Comparison of ENCODE assay signal across 1 cellular context in genomic region chr20:49785851-49786174, GRCh38.
TF ChIP-seq lines count a peak whose summit lies in the region.

No MANE protein-coding gene starts in this region.

TF ChIP-seq in GM12878, 131 proteins besides CTCF, POLR2A, EP300 and RAD21 (continued from another document and continues in another):
- TF ChIP-seq E2F4 (IDR thresholded peaks at IDR 0.05; ENCODE audit: low read depth, low read length), result no peak
- peak; percentile 73 to 75; a peak in 3 of 4 replicates for TF ChIP-seq BHLHE40 (IDR thresholded peaks at IDR 0.05; ENCODE audit: borderline replicate concordance in 1 of 2, low read depth in 2 of 2, low read length in 1 of 2)
- peak; percentile 74 for TF ChIP-seq DPF2 (IDR thresholded peaks at IDR 0.05)
- TF ChIP-seq PBX3 (IDR thresholded peaks at IDR 0.05; ENCODE audit: insufficient replicate concordance, low read depth, low read length), result no peak
- TF ChIP-seq ATF7 (IDR thresholded peaks at IDR 0.05; ENCODE audit: low read depth), result peak; percentile 56; the same call in 1 of the 2 replicates
- TF ChIP-seq MYB (IDR thresholded peaks at IDR 0.05; ENCODE audit: borderline replicate concordance, low read depth, low read length), result no peak
- TF ChIP-seq RFX5 (IDR thresholded peaks at IDR 0.05; ENCODE audit: low read depth, low read length), result no peak
- TF ChIP-seq EGR1 (IDR thresholded peaks at IDR 0.05; ENCODE audit: borderline replicate concordance in 1 of 2, low read depth in 2 of 2, low read length in 2 of 2), result peak in 1 of 2 experiments; percentile 27; a peak in 1 of 3 replicates
- TF ChIP-seq, protein P1, sequence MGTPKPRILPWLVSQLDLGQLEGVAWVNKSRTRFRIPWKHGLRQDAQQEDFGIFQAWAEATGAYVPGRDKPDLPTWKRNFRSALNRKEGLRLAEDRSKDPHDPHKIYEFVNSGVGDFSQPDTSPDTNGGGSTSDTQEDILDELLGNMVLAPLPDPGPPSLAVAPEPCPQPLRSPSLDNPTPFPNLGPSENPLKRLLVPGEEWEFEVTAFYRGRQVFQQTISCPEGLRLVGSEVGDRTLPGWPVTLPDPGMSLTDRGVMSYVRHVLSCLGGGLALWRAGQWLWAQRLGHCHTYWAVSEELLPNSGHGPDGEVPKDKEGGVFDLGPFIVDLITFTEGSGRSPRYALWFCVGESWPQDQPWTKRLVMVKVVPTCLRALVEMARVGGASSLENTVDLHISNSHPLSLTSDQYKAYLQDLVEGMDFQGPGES (IDR thresholded peaks at IDR 0.05), result no peak
- peak; percentile 93 for TF ChIP-seq IKZF1 (conservative IDR thresholded peaks at IDR 0.05)
- no peak for TF ChIP-seq E4F1 (IDR thresholded peaks at IDR 0.05; ENCODE audit: borderline replicate concordance, partially characterized antibody)
- TF ChIP-seq TCF7 (IDR thresholded peaks at IDR 0.05; ENCODE audit: borderline replicate concordance), result no peak
- TF ChIP-seq, protein P2, sequence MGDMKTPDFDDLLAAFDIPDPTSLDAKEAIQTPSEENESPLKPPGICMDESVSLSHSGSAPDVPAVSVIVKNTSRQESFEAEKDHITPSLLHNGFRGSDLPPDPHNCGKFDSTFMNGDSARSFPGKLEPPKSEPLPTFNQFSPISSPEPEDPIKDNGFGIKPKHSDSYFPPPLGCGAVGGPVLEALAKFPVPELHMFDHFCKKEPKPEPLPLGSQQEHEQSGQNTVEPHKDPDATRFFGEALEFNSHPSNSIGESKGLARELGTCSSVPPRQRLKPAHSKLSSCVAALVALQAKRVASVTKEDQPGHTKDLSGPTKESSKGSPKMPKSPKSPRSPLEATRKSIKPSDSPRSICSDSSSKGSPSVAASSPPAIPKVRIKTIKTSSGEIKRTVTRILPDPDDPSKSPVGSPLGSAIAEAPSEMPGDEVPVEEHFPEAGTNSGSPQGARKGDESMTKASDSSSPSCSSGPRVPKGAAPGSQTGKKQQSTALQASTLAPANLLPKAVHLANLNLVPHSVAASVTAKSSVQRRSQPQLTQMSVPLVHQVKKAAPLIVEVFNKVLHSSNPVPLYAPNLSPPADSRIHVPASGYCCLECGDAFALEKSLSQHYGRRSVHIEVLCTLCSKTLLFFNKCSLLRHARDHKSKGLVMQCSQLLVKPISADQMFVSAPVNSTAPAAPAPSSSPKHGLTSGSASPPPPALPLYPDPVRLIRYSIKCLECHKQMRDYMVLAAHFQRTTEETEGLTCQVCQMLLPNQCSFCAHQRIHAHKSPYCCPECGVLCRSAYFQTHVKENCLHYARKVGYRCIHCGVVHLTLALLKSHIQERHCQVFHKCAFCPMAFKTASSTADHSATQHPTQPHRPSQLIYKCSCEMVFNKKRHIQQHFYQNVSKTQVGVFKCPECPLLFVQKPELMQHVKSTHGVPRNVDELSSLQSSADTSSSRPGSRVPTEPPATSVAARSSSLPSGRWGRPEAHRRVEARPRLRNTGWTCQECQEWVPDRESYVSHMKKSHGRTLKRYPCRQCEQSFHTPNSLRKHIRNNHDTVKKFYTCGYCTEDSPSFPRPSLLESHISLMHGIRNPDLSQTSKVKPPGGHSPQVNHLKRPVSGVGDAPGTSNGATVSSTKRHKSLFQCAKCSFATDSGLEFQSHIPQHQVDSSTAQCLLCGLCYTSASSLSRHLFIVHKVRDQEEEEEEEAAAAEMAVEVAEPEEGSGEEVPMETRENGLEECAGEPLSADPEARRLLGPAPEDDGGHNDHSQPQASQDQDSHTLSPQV (IDR thresholded peaks at IDR 0.05), result no peak
- no peak for TF ChIP-seq PRDM15 (CRISPR knock-in tag; IDR thresholded peaks at IDR 0.05)
- no peak for TF ChIP-seq GABPA (IDR thresholded peaks at IDR 0.05; ENCODE audit: low read depth)
- peak; percentile 63 for TF ChIP-seq BCL3 (IDR thresholded peaks at IDR 0.05; ENCODE audit: borderline replicate concordance, insufficient read depth, low read depth, low read length, poor library complexity, severe bottlenecking)
- no peak for TF ChIP-seq JUNB (IDR thresholded peaks at IDR 0.05)
- TF ChIP-seq SKIL (IDR thresholded peaks at IDR 0.05; ENCODE audit: low read depth, poor library complexity, severe bottlenecking), result peak; percentile 91
- no peak for TF ChIP-seq RB1 (IDR thresholded peaks at IDR 0.05; ENCODE audit: borderline replicate concordance)
- TF ChIP-seq, protein P3, sequence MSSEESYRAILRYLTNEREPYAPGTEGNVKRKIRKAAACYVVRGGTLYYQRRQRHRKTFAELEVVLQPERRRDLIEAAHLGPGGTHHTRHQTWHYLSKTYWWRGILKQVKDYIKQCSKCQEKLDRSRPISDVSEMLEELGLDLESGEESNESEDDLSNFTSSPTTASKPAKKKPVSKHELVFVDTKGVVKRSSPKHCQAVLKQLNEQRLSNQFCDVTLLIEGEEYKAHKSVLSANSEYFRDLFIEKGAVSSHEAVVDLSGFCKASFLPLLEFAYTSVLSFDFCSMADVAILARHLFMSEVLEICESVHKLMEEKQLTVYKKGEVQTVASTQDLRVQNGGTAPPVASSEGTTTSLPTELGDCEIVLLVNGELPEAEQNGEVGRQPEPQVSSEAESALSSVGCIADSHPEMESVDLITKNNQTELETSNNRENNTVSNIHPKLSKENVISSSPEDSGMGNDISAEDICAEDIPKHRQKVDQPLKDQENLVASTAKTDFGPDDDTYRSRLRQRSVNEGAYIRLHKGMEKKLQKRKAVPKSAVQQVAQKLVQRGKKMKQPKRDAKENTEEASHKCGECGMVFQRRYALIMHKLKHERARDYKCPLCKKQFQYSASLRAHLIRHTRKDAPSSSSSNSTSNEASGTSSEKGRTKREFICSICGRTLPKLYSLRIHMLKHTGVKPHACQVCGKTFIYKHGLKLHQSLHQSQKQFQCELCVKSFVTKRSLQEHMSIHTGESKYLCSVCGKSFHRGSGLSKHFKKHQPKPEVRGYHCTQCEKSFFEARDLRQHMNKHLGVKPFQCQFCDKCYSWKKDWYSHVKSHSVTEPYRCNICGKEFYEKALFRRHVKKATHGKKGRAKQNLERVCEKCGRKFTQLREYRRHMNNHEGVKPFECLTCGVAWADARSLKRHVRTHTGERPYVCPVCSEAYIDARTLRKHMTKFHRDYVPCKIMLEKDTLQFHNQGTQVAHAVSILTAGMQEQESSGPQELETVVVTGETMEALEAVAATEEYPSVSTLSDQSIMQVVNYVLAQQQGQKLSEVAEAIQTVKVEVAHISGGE (CRISPR knock-in tag; IDR thresholded peaks at IDR 0.05), result no peak
- no peak for TF ChIP-seq SUPT20H (IDR thresholded peaks at IDR 0.05; ENCODE audit: borderline replicate concordance, control insufficient read depth, low read depth, low read length)
- TF ChIP-seq ZNF207 (IDR thresholded peaks at IDR 0.05; ENCODE audit: borderline replicate concordance), result 0 out of 2 replicates have a peak, but pooled peaks have one; percentile 28
- TF ChIP-seq BCL11A (IDR thresholded peaks at IDR 0.05; ENCODE audit: low read depth, low read length), result peak; percentile 82
- TF ChIP-seq IKZF2 (IDR thresholded peaks at IDR 0.05), result peak; percentile 80 to 89
- no peak for TF ChIP-seq NKRF (conservative IDR thresholded peaks at IDR 0.05)
